Comparison of ENCODE assay signal across 19 cellular contexts in the genomic region with DNA sequence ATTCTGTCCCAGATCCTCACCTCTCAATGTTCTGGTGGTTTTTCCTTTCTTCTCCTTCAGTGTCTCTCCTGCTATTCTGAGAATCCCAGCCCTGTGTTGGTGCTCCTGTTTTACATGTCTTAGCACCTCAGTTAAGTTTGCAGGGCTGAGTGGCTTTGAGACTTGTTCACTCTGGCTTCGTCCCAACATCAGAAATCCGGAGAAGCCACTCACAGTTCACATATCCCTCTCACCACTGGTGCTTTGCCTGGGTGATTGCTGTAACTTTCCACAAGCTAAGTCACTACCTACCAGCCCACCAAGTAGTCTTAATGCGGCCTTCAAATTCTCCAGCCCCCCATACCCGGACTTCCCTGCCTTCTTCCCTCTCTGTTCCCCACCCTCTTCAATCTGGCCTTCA. TPM values are rescaled to one million over a fixed set of nuclear protein-coding genes. Genes with fewer than 3 reads are reported as not detected.
DNase-seq lines count a peak whose midpoint lies in the region; ATAC-seq and TF ChIP-seq lines count a peak whose summit lies in the region.
"Had no signal": no experiment of that assay in that cellular context is flagged by ENCODE, and none has a peak within 500 bp of the region (broad histone marks: within the 10 kb centered on the region; RNA-seq: fewer than 3 reads in every experiment).

No MANE protein-coding gene starts in this region.

- H3K36me3 Mint-ChIP-seq in CD8-positive, alpha-beta T cell: peaks cover 95% of the 10 kb centered on the region
- peaks cover 15% of the 10 kb centered on the region for H3K36me3 Mint-ChIP-seq in activated naive CD8-positive, alpha-beta T cell

- TF ChIP-seq CTCF in CD8-positive, alpha-beta T cell (IDR thresholded peaks at IDR 0.05): no peak
- no peak for TF ChIP-seq CTCF in neutrophil (IDR thresholded peaks at IDR 0.05)

- H3K27me3 Mint-ChIP-seq in CD8-positive, alpha-beta T cell (ENCODE audit: low read depth): no peaks in the 10 kb centered on the region
- no peaks in the 10 kb centered on the region for H3K27me3 Mint-ChIP-seq in activated naive CD8-positive, alpha-beta T cell
- H3K27me3 Mint-ChIP-seq: brain, type B pancreatic cell had no signal

- H3K27ac Mint-ChIP-seq in CD8-positive, alpha-beta T cell: peak overlapping the region; percentile 95
- peak overlapping the region; percentile 91 for H3K27ac Mint-ChIP-seq in activated naive CD8-positive, alpha-beta T cell
- H3K27ac Mint-ChIP-seq: type B pancreatic cell had no signal

- H3K27ac ChIP-seq in CD8-positive, alpha-beta T cell (ENCODE audit: low read depth, low read length): peak overlapping the region; percentile 25
- H3K27ac ChIP-seq in neutrophil: peak overlapping the region; percentile 82
- H3K27ac ChIP-seq: coronary artery, hepatocyte, SJSA1 had no signal

- H3K27me3 ChIP-seq in CD8-positive, alpha-beta T cell (ENCODE audit: insufficient read depth, low read length): no peaks in the 10 kb centered on the region
- no peaks in the 10 kb centered on the region for H3K27me3 ChIP-seq in neutrophil
- H3K27me3 ChIP-seq: hepatocyte had no signal

- H3K4me1 Mint-ChIP-seq in CD8-positive, alpha-beta T cell (ENCODE audit: low read depth): peaks cover 70% of the 10 kb centered on the region
- peaks cover 77% of the 10 kb centered on the region for H3K4me1 Mint-ChIP-seq in activated naive CD8-positive, alpha-beta T cell (ENCODE audit: low read depth)

- H3K4me3 ChIP-seq in CD8-positive, alpha-beta T cell (ENCODE audit: low read depth, low read length): peak overlapping the region; percentile 2
- H3K4me3 ChIP-seq in neutrophil (ENCODE audit: low read depth in 1 of 2, low read length in 1 of 2): no peak overlapping the region
- H3K4me3 ChIP-seq: coronary artery, hepatocyte, SJSA1 had no signal

- H3K4me1 ChIP-seq in CD8-positive, alpha-beta T cell (ENCODE audit: insufficient read depth, low read length): peaks cover 79% of the 10 kb centered on the region
- peaks cover 6 to 17% of the 10 kb centered on the region in 2 experiments for H3K4me1 ChIP-seq in neutrophil (ENCODE audit: control insufficient read depth in 1 of 2, insufficient read depth in 1 of 2, low read depth in 1 of 2, low read length in 1 of 2)
- H3K4me1 ChIP-seq: SJSA1 had no signal

- no peak for ATAC-seq in CD8-positive, alpha-beta T cell
- ATAC-seq in GM21717 (IDR thresholded peaks at IDR 0.05; ENCODE audit: unreplicated experiment): no peak
- ATAC-seq: PC-3 had no signal

- H3K9me3 ChIP-seq in CD8-positive, alpha-beta T cell (ENCODE audit: low read length): no peaks in the 10 kb centered on the region
- H3K9me3 ChIP-seq in neutrophil: no peaks in the 10 kb centered on the region
- H3K9me3 ChIP-seq: SJSA1 had no signal

- DNase-seq in activated CD8-positive, alpha-beta memory T cell treated with anti-CD3 and anti-CD28 coated beads, Interleukin-2, amount 50 U/mL, for 48 hours: peak; percentile 45
- DNase-seq in activated CD8-positive, alpha-beta memory T cell treated with anti-CD3 and anti-CD28 coated beads, Interleukin-2, amount 50 U/mL, for 4 hours: no peak
- DNase-seq in CD8-positive, alpha-beta T cell: no peak
- no peak for DNase-seq in pons (ENCODE audit: low spot score)
- no peak for DNase-seq in C1 segment of cervical spinal cord (lab: John Stamatoyannopoulos, UW)
- DNase-seq: activated CD4-positive, alpha-beta T cell treated with anti-CD3 and anti-CD28 coated beads, Interleukin-2, amount 50 U/mL, for 4 hours; IMR-90; mesendoderm; MM.1S; NCI-H774; PC-3 had no signal

- POLR2A ChIA-PET in CD8-positive, alpha-beta T cell (lab: Charles Lee): no interaction called here

- intact Hi-C loops in CD8-positive, alpha-beta T cell (cut with DNase I, micrococcal nuclease): no loop called here

- CTCF ChIA-PET in CD8-positive, alpha-beta T cell (lab: Charles Lee): interaction anchor here (1.3 to 3.9 kb wide), 2 partner anchors 19 to 53 kb away, joined by 3 to 21 read pairs; no protein-coding TSS in a partner anchor

- H3K36me3 ChIP-seq in CD8-positive, alpha-beta T cell (ENCODE audit: insufficient read depth, low read length): peaks cover 50% of the 10 kb centered on the region
- H3K36me3 ChIP-seq in neutrophil: peaks cover 96% of the 10 kb centered on the region
- H3K36me3 ChIP-seq: SJSA1 had no signal

- H3K9me3 Mint-ChIP-seq in CD8-positive, alpha-beta T cell: no peaks in the 10 kb centered on the region
- no peaks in the 10 kb centered on the region for H3K9me3 Mint-ChIP-seq in activated naive CD8-positive, alpha-beta T cell (ENCODE audit: low read depth)
- H3K9me3 Mint-ChIP-seq: brain, type B pancreatic cell had no signal

- H3K4me3 Mint-ChIP-seq in CD8-positive, alpha-beta T cell: peak overlapping the region; percentile 76
- H3K4me3 Mint-ChIP-seq in activated naive CD8-positive, alpha-beta T cell: peak overlapping the region; percentile 66
- H3K4me3 Mint-ChIP-seq: brain, type B pancreatic cell had no signal

RNA-seq across cellular contexts. Expression of gene CYFIP2, which starts 40.2 kb away (rescaled TPM):
- 100 to 1,000 TPM; 270 to 304 TPM for total RNA-seq in CD8-positive, alpha-beta T cell
